Comparison of ENCODE assay signal across 1 cellular context in genomic region chr11:35173011-35173511, GRCh38.
TF ChIP-seq lines count a peak whose summit lies in the region.

No MANE protein-coding gene starts in this region.

TF ChIP-seq in HepG2, 621 proteins besides CTCF, POLR2A, EP300 and RAD21 (continued from another document and continues in another):
- TF ChIP-seq ZNF407 (CRISPR knock-in tag; IDR thresholded peaks at IDR 0.05; ENCODE audit: not compliant biosample characterization) (no peak), ZNF564 (CRISPR knock-in tag; IDR thresholded peaks at IDR 0.05) (no peak), GTF3A (CRISPR knock-in tag; conservative IDR thresholded peaks at IDR 0.05) (no peak), PLSCR1 (CRISPR knock-in tag; IDR thresholded peaks at IDR 0.05; ENCODE audit: borderline replicate concordance) (no peak), ZNF143 (CRISPR knock-in tag; IDR thresholded peaks at IDR 0.05) (no peak), ZNF569 (CRISPR knock-in tag; IDR thresholded peaks at IDR 0.05; ENCODE audit: borderline replicate concordance) (no peak), GABPB1 (CRISPR knock-in tag; IDR thresholded peaks at IDR 0.05) (no peak), ZBTB3 (CRISPR knock-in tag; IDR thresholded peaks at IDR 0.05; ENCODE audit: borderline replicate concordance, low read depth) (no peak), RBM22 (optimal IDR thresholded peaks at IDR 0.05; ENCODE audit: low read length) (no peak), MATR3 (CRISPR knock-in tag; IDR thresholded peaks at IDR 0.05) (no peak), ZSCAN25 (CRISPR knock-in tag; IDR thresholded peaks at IDR 0.05) (no peak), SP4 (CRISPR knock-in tag; IDR thresholded peaks at IDR 0.05) (no peak), ZNF160 (CRISPR knock-in tag; IDR thresholded peaks at IDR 0.05) (no peak), CENPX (CRISPR knock-in tag; IDR thresholded peaks at IDR 0.05) (no peak), ZNF431 (CRISPR knock-in tag; IDR thresholded peaks at IDR 0.05; ENCODE audit: borderline replicate concordance, low read depth) (no peak), NR2F1 (CRISPR knock-in tag; IDR thresholded peaks at IDR 0.05) (peak in 1 of 2 experiments; percentile 70; a peak in 3 of 4 replicates), NR2F2 (IDR thresholded peaks at IDR 0.05; ENCODE audit: borderline replicate concordance, low read depth) (peak; percentile 65), CEBPZ (IDR thresholded peaks at IDR 0.05; ENCODE audit: low read length) (no peak), ZNF441 (CRISPR knock-in tag; IDR thresholded peaks at IDR 0.05; ENCODE audit: borderline replicate concordance) (no peak), ZSCAN21 (CRISPR knock-in tag; IDR thresholded peaks at IDR 0.05; ENCODE audit: borderline replicate concordance) (no peak), HDAC2 (CRISPR knock-in tag; IDR thresholded peaks at IDR 0.05) (no peak), MTA3 (CRISPR knock-in tag; IDR thresholded peaks at IDR 0.05) (no peak), ZNF124 (CRISPR knock-in tag; IDR thresholded peaks at IDR 0.05) (no peak), DMAP1 (CRISPR knock-in tag; IDR thresholded peaks at IDR 0.05) (no peak), BCLAF1 (IDR thresholded peaks at IDR 0.05) (no peak), ZNF292 (CRISPR knock-in tag; IDR thresholded peaks at IDR 0.05; ENCODE audit: borderline replicate concordance, low read depth) (no peak), RORA (CRISPR knock-in tag; IDR thresholded peaks at IDR 0.05) (no peak), ZBTB44 (CRISPR knock-in tag; IDR thresholded peaks at IDR 0.05) (no peak), AKAP8 (CRISPR knock-in tag; IDR thresholded peaks at IDR 0.05) (no peak), PHF20 (CRISPR knock-in tag; IDR thresholded peaks at IDR 0.05) (no peak), RERE (CRISPR knock-in tag; IDR thresholded peaks at IDR 0.05; ENCODE audit: low read depth) (no peak), BRCA1 (CRISPR knock-in tag; IDR thresholded peaks at IDR 0.05) (no peak), TBL1XR1 (IDR thresholded peaks at IDR 0.05; ENCODE audit: borderline replicate concordance, low read length, partially characterized antibody) (no peak), ZNF17 (CRISPR knock-in tag; IDR thresholded peaks at IDR 0.05) (no peak), GATA4 (IDR thresholded peaks at IDR 0.05; ENCODE audit: borderline replicate concordance, low read depth) (peak; percentile 62; the same call in 1 of the 2 replicates), PRMT3 (CRISPR knock-in tag; IDR thresholded peaks at IDR 0.05; ENCODE audit: borderline replicate concordance, low read depth) (no peak), ZNF251 (CRISPR knock-in tag; IDR thresholded peaks at IDR 0.05) (no peak), ZKSCAN8 (CRISPR knock-in tag; IDR thresholded peaks at IDR 0.05; ENCODE audit: borderline replicate concordance) (no peak)
